Comparison of ENCODE assay signal across 8 cellular contexts in the genomic region with DNA sequence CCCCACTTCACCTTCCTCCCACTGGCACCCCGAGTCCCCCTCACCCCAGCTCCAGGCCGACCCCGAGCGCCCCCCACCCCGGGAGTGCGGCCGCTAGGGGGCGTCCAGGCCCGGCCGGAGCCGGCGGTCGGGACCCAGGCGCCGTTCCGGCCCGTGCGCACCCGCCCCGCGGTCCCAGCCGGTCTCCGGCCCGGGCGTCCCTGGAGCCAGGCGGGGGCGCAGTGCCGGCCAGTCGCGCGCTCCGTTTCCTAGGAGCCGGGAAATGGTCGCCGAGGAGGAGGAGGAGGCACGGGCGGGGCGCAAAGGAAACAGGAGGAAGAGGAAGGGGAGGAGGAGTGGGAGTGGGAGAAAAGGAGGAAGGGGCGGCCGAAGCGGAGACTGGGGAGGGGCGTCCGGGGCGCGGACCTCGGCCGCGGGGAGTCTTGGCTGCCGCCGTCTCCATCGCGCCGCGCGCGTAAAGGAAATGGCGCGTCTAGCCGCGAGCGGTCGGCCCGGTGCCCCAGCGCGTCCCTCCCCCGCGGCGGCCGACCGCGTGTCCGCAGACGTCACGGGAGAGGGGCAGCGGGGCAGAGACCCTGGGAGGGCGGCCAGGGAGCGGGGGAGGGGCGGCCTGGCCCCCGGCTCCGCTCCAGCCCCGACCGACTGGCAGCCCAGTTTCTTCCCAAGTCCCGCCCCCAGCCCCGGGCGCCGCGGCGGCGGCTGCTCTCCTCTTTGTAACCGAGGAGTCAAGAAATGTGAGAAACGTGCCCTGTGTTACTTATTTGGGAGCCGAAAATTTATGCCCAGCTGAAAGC. TPM values are rescaled to one million over a fixed set of nuclear protein-coding genes. Genes with fewer than 3 reads are reported as not detected.
DNase-seq lines count a peak whose midpoint lies in the region; ATAC-seq and TF ChIP-seq lines count a peak whose summit lies in the region.

No MANE protein-coding gene starts in this region.

- peak overlapping the region; percentile 41 for H3K9ac ChIP-seq in H9 (ENCODE audit: extremely low read depth, insufficient read length, low read length)
- peak overlapping the region in 1 of 2 donors; percentile 79 for H3K9ac ChIP-seq in mucosa of rectum (ENCODE audit: low read depth in 1 of 2, low read length in 2 of 2)
- peak overlapping the region; percentile 68 to 73 for H3K9ac ChIP-seq in stomach smooth muscle (ENCODE audit: low read length in 2 of 2)

- H3K27ac ChIP-seq in H9 (ENCODE audit: insufficient read length, low read depth, low read length) = no peak overlapping the region
- H3K27ac ChIP-seq in mucosa of rectum (ENCODE audit: low read depth in 2 of 2, low read length in 2 of 2) = peak overlapping the region; percentile 85 to 87
- H3K27ac ChIP-seq in stomach smooth muscle (ENCODE audit: low read length) = peak overlapping the region; percentile 88

- DNase-seq in Ammon's horn (ENCODE audit: low spot score) (peak; percentile 71), H9 (peak; percentile 88), NCI-H748 treated with DMSO at 0.1 percent for 48 hours (lab: John Stamatoyannopoulos, UW) (peak; percentile 73), activated T-cell treated with anti-CD3 and anti-CD28 coated beads for 4 hours (peak; percentile 36)

- no peak overlapping the region for H3K23ac ChIP-seq in H9 (ENCODE audit: insufficient read length, low read depth, low read length)

- H2AK5ac ChIP-seq in H9 (ENCODE audit: insufficient read length, low read length) = no peak overlapping the region

- H3K36me3 ChIP-seq in mucosa of rectum (ENCODE audit: control insufficient read depth in 2 of 2, insufficient read depth in 2 of 2, low read length in 2 of 2) = no peaks in the 10 kb centered on the region
- peaks cover 2 to 7% of the 10 kb centered on the region in 2 donors for H3K36me3 ChIP-seq in stomach smooth muscle (ENCODE audit: control insufficient read depth in 2 of 2, insufficient read depth in 2 of 2, low read length in 2 of 2)

- H2AFZ ChIP-seq in H9 (ENCODE audit: low read length) = no peak overlapping the region

- H3K9me3 ChIP-seq in H9 (ENCODE audit: control insufficient read depth, low read depth, low read length) (no peaks in the 10 kb centered on the region), mucosa of rectum (ENCODE audit: control insufficient read depth in 2 of 2, low read length in 2 of 2) (no peaks in the 10 kb centered on the region), stomach smooth muscle (ENCODE audit: control insufficient read depth in 2 of 2, low read length in 2 of 2) (no peaks in the 10 kb centered on the region)

- no peak overlapping the region for H4K8ac ChIP-seq in H9 (replicated peaks; ENCODE audit: insufficient read length, low read depth, low read length)

- H2BK120ac ChIP-seq in H9 (ENCODE audit: low read depth, low read length, poor library complexity, severe bottlenecking) = peak overlapping the region; percentile 65

- peak overlapping the region; percentile 92 to 97 (median 95); a peak in 5 of 7 replicates for H3K27ac Mint-ChIP-seq in H9

- no peaks in the 10 kb centered on the region for H3K79me1 ChIP-seq in H9 (ENCODE audit: insufficient read depth, low read depth, low read length, poor library complexity, severe bottlenecking)

- no peak overlapping the region for H4K91ac ChIP-seq in H9 (ENCODE audit: insufficient read length, low read depth, low read length)

- peak overlapping the region; percentile 86 to 91 for H3K4me3 Mint-ChIP-seq in H9

- peak overlapping the region; percentile 68 for H3K18ac ChIP-seq in H9 (ENCODE audit: insufficient read length, low read depth, low read length)

- H3K79me2 ChIP-seq in H9 (ENCODE audit: insufficient read depth, low read length) = no peaks in the 10 kb centered on the region

- H4K5ac ChIP-seq in H9 (ENCODE audit: insufficient read length, low read depth, low read length) = no peak overlapping the region

- H3K56ac ChIP-seq in H9 (ENCODE audit: insufficient read length, low read depth, low read length) = no peak overlapping the region

- H3K9me3 Mint-ChIP-seq in H9 = no peaks in the 10 kb centered on the region

- H3K23me2 ChIP-seq in H9 (ENCODE audit: insufficient read length, low read depth, low read length, poor library complexity, severe bottlenecking) = peaks cover 13% of the 10 kb centered on the region

- peak; percentile 90 for TF ChIP-seq CTCF in H9 (conservative IDR thresholded peaks at IDR 0.05)

- no peak overlapping the region for H3K4ac ChIP-seq in H9 (ENCODE audit: low read depth, low read length)

- no peaks in the 10 kb centered on the region for H4K20me1 ChIP-seq in H9 (ENCODE audit: control insufficient read depth, insufficient read depth, insufficient read length)

- peaks cover 33 to 42% of the 10 kb centered on the region in 2 experiments for H3K4me1 Mint-ChIP-seq in H9

- H2BK20ac ChIP-seq in H9 (ENCODE audit: low read depth, low read length, poor library complexity, severe bottlenecking) = no peak overlapping the region

- H3K4me2 ChIP-seq in H9 (ENCODE audit: insufficient read depth, insufficient read length, low read length) = peak overlapping the region; percentile 34

- H3K27me3 Mint-ChIP-seq in H9 (ENCODE audit: low read depth) = peaks cover 9% of the 10 kb centered on the region

- no peak overlapping the region for H2BK15ac ChIP-seq in H9 (ENCODE audit: low read depth, low read length)

- peak overlapping the region; percentile 76 for H3K14ac ChIP-seq in H9 (ENCODE audit: insufficient read depth, low read length)

- H3K4me1 ChIP-seq in H9 (ENCODE audit: insufficient read depth, low read length) (peaks cover 8% of the 10 kb centered on the region; the same call in 1 of the 2 replicates), mucosa of rectum (ENCODE audit: control insufficient read depth in 2 of 2, insufficient read depth in 2 of 2, low read length in 2 of 2) (peaks cover 0 to 9% of the 10 kb centered on the region in 2 donors), stomach smooth muscle (ENCODE audit: control insufficient read depth, insufficient read depth, low read length) (peaks cover 26% of the 10 kb centered on the region)

- peaks cover 0 to 13% (median 12%) of the 10 kb centered on the region in 3 experiments; a peak in 6 of 7 replicates for H3K36me3 Mint-ChIP-seq in H9 (ENCODE audit: insufficient read depth in 1 of 3, low read depth in 3 of 3)

- H3T11ph ChIP-seq in H9 (ENCODE audit: low read length) = no peak overlapping the region

- ATAC-seq in esophagus mucosa (peak; percentile 72), GM19035 (IDR thresholded peaks at IDR 0.05; ENCODE audit: unreplicated experiment) (no peak)

- H3K27me3 ChIP-seq in H9 (ENCODE audit: insufficient read depth, low read length) (no peaks in the 10 kb centered on the region), mucosa of rectum (ENCODE audit: control insufficient read depth in 2 of 2, insufficient read depth in 2 of 2, low read length in 2 of 2) (peaks cover 2 to 5% of the 10 kb centered on the region in 2 donors), stomach smooth muscle (ENCODE audit: control insufficient read depth in 1 of 2, insufficient read depth in 2 of 2, low read length in 2 of 2) (peaks cover 0 to 2% of the 10 kb centered on the region in 2 donors)

- H2BK5ac ChIP-seq in H9 (ENCODE audit: insufficient read length, low read length) = no peak overlapping the region

- no peak overlapping the region for H2BK12ac ChIP-seq in H9 (ENCODE audit: insufficient read length, low read depth, low read length)

- WGBS in H9 (ENCODE audit: extremely low coverage, insufficient read length, low lambda C conversion rate) = no CpG with 5 or more reads among the region's 92 CpGs

- H3K4me3 ChIP-seq in mucosa of rectum (ENCODE audit: low read length in 2 of 2) (peak overlapping the region; percentile 67 to 77), stomach smooth muscle (ENCODE audit: low read length in 2 of 2) (peak overlapping the region; percentile 59 to 75)

RNA-seq across cellular contexts. Expression of gene KCTD15, which starts 1.1 kb away (rescaled TPM):
- total RNA-seq in H9 (2021) (59.9 and 63.8 TPM in 2 replicates), esophagus mucosa (41.4 TPM)

Comparison
In these comparisons a context has a peak if more than half of its experiments do, and no peak if none do; other contexts are left out.
1. DNase-seq: peak in every context shown above with its lines; median percentile 88 in H9; 73 in NCI-H748 treated with DMSO at 0.1 percent for 48 hours; 71 in Ammon's horn; 36 in activated T-cell treated with anti-CD3 and anti-CD28 coated beads for 4 hours.